ENCODE assay signal across 7 cellular contexts in genomic region chr12:28626504-28626903, GRCh38.
"Had no signal": no experiment of that assay in that cellular context is flagged by ENCODE, and none has a peak within 500 bp of the region (broad histone marks: within the 10 kb centered on the region; RNA-seq: fewer than 3 reads in every experiment).

No MANE protein-coding gene starts in this region.

- H3K4me2 ChIP-seq: KMS-11 had no signal

- H3K9ac ChIP-seq: KMS-11 had no signal

- H3K27ac ChIP-seq: HL-60, KMS-11 had no signal

- FAIRE-seq: HTR-8/SVneo had no signal

- H3K4me1 Mint-ChIP-seq: IgD-negative memory B cell had no signal

- DNase-seq: Karpas-422, KBM-7, KG1 had no signal

- H3K27ac Mint-ChIP-seq: IgD-negative memory B cell had no signal

- H3K36me3 Mint-ChIP-seq: IgD-negative memory B cell had no signal

- H3K4me3 Mint-ChIP-seq: IgD-negative memory B cell had no signal
